8 cellular contexts compared by ENCODE assay signal in the genomic region with DNA sequence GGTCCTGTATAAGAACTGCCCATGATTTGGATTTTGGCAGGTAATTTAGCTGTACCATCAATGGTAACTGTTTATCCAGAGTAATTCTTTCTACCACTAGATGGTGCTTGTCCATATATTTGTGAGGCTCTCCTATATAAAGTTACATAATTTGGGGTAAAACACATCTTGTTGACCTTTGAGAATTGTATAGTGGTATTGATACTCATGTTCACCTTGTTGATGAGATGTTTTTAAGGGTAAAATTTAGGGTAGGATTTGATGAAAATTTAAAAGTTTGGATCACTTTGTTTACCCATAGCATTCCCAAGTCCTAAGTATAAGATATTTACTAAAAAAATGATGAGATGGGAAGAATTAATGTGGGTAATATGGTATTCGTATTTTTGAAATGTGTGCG. TPM values are rescaled to one million over a fixed set of nuclear protein-coding genes. Genes with fewer than 3 reads are reported as not detected.
DNase-seq lines count a peak whose midpoint lies in the region; ATAC-seq and TF ChIP-seq lines count a peak whose summit lies in the region.

No MANE protein-coding gene starts in this region.

- H3K4me1 ChIP-seq in lung (ENCODE audit: control insufficient read depth in 2 of 2, insufficient read depth in 2 of 2, low read length in 2 of 2) = no peaks in the 10 kb centered on the region

- H3K36me3 Mint-ChIP-seq in MCF 10A (ENCODE audit: insufficient read depth, unreplicated experiment) = no peaks in the 10 kb centered on the region

- H3K4me3 ChIP-seq in lung = no peak overlapping the region

- POLR2A ChIA-PET in MCF 10A (lab: Yijun Ruan, JAX) = interaction anchor here (0.6 to 0.7 kb wide), 3 partner anchors 123 to 135 kb away, joined by 3 to 4 read pairs (median 4); no protein-coding TSS in a partner anchor

- peak; percentile 39 for ATAC-seq in HG02884 (IDR thresholded peaks at IDR 0.05; ENCODE audit: unreplicated experiment)
- ATAC-seq in lung (ENCODE audit: insufficient read depth, low FRiP score) = no peak
- ATAC-seq in GM19395 (IDR thresholded peaks at IDR 0.05; ENCODE audit: unreplicated experiment) = no peak

- H3K36me3 ChIP-seq in lung (ENCODE audit: control insufficient read depth in 2 of 2, insufficient read depth in 2 of 2, low read length in 2 of 2) = no peaks in the 10 kb centered on the region

- no peaks in the 10 kb centered on the region for H3K27me3 ChIP-seq in lung (ENCODE audit: control insufficient read depth, insufficient read depth)

- intact Hi-C loops in MCF 10A (cut with micrococcal nuclease) = loop anchor here (1.0 to 5.0 kb wide), 3 partner anchors 54 to 402 kb away; no protein-coding TSS in a partner anchor

- no peaks in the 10 kb centered on the region for H3K9me3 ChIP-seq in lung (ENCODE audit: control insufficient read depth in 2 of 2, insufficient read depth in 1 of 2, low read length in 1 of 2)

- no peaks in the 10 kb centered on the region for H3K9me3 Mint-ChIP-seq in MCF 10A (ENCODE audit: unreplicated experiment)

- no TSS peak for BruUV-seq in MCF 10A (replicated peaks; lab: Mats Ljungman, UMichigan)

- peak; percentile 33 for DNase-seq in NOMO-1 treated with DMSO at 0.1 percent for 48 hours (lab: John Stamatoyannopoulos, UW; ENCODE audit: unreplicated experiment)
- DNase-seq in NOMO-1 treated with dmso at 0.1 percent for 144 hours (lab: John Stamatoyannopoulos, UW; ENCODE audit: unreplicated experiment) = no peak
- DNase-seq in NCI-H345 treated with DMSO at 0.1 percent for 48 hours (lab: John Stamatoyannopoulos, UW; ENCODE audit: unreplicated experiment) = peak; percentile 35
- peak; percentile 49 for DNase-seq in MCF 10A (ENCODE audit: unreplicated experiment)
- DNase-seq in lung (ENCODE audit: low spot score) = no peak
- DNase-seq in UCSD-AML1 (lab: John Stamatoyannopoulos, UW; ENCODE audit: unreplicated experiment) = no peak

- no peak overlapping the region for H3K27ac Mint-ChIP-seq in MCF 10A (ENCODE audit: low read depth, unreplicated experiment)

- H3K4me1 Mint-ChIP-seq in MCF 10A (ENCODE audit: insufficient read depth, unreplicated experiment) = peaks cover 5% of the 10 kb centered on the region

- H3K27me3 Mint-ChIP-seq in MCF 10A (ENCODE audit: insufficient read depth, unreplicated experiment) = no peaks in the 10 kb centered on the region

- no peak overlapping the region for H3K4me3 Mint-ChIP-seq in MCF 10A (ENCODE audit: unreplicated experiment)

- CTCF ChIA-PET in MCF 10A (lab: Yijun Ruan, JAX) = interaction anchor here (0.9 to 9.6 kb wide), 20 partner anchors 9 to 171 kb away, joined by 3 to 278 read pairs (median 6); no protein-coding TSS in a partner anchor

- 82 to 89% methylated on average over 2 of the region's 2 CpGs for WGBS in lung, 2 donors

- no peak overlapping the region for H3K27ac ChIP-seq in lung (ENCODE audit: low read depth in 1 of 2, low read length in 1 of 2)

- TF ChIP-seq CTCF in MCF 10A (IDR thresholded peaks at IDR 0.05; ENCODE audit: unreplicated experiment) (peak; percentile 62), lung (IDR thresholded peaks at IDR 0.05; ENCODE audit: control extremely low read depth, extremely low read depth) (peak; percentile 36)

RNA-seq across cellular contexts. Expression of gene ST7, which starts 31.6 kb away (rescaled TPM):
- 14.8 and 18.5 TPM in 2 replicates for total RNA-seq in MCF 10A (2022)
- 10 to 100 TPM; 45.2 to 57.2 TPM for total RNA-seq in lung
- polyA plus RNA-seq in lung = 10 to 100 TPM; 22.4 to 38.1 TPM

Comparison
In these comparisons a context has a peak if more than half of its experiments do, and no peak if none do; other contexts are left out.
1. DNase-seq: peak in NOMO-1 treated with DMSO at 0.1 percent for 48 hours (single experiment), NCI-H345 treated with DMSO at 0.1 percent for 48 hours (single experiment) and MCF 10A (single experiment); none in NOMO-1 treated with dmso at 0.1 percent for 144 hours (single experiment), lung (single experiment) and UCSD-AML1 (single experiment).